21 cellular contexts compared by ENCODE assay signal in genomic region chr3:134037168-134037567, GRCh38. TPM values are rescaled to one million over a fixed set of nuclear protein-coding genes. Genes with fewer than 3 reads are reported as not detected.
"Had no signal": no experiment of that assay in that cellular context is flagged by ENCODE, and none has a peak within 500 bp of the region (broad histone marks: within the 10 kb centered on the region; RNA-seq: fewer than 3 reads in every experiment).

No MANE protein-coding gene starts in this region.

- H2AFZ ChIP-seq: neural progenitor cell, parathyroid adenoma had no signal

- H3K4me3 ChIP-seq: cardiac muscle cell, heart right ventricle, lung, neural progenitor cell, smooth muscle cell, suprapubic skin, tibial artery had no signal

- H3K4me1 ChIP-seq: neural progenitor cell, parathyroid adenoma, suprapubic skin, tibial artery had no signal

- H3K9me3 ChIP-seq: suprapubic skin, tibial artery had no signal

- H3K27me3 ChIP-seq: brain microvascular endothelial cell, cardiac muscle cell, heart right ventricle, suprapubic skin, tibial artery had no signal

- DNase-seq: brain microvascular endothelial cell; cerebellar nuclear complex; effector CD4-positive, alpha-beta T cell; endodermal cell; erythroblast; heart right ventricle; islet precursor cell; left ventricle myocardium superior; mesenchymal stem cell; natural killer cell; occipital lobe; stimulated activated CD4-positive, alpha-beta T cell treated with anti-CD3 and anti-CD28 coated beads, Interleukin-2, amount 100 ng/mL, for 48 hours; stimulated activated naive CD4-positive, alpha-beta T cell treated with Interleukin-2 at 50 U/mL for 16 hours; tibial artery had no signal

- H3K9ac ChIP-seq: neural progenitor cell, parathyroid adenoma had no signal

- H3K4me2 ChIP-seq: neural progenitor cell, smooth muscle cell had no signal

- H3K36me3 ChIP-seq: brain microvascular endothelial cell, cardiac muscle cell, heart right ventricle, neural progenitor cell, suprapubic skin, tibial artery had no signal

- H3K79me2 ChIP-seq: parathyroid adenoma had no signal

- H3K27ac ChIP-seq: brain microvascular endothelial cell, cardiac muscle cell, heart right ventricle, neural progenitor cell, parathyroid adenoma, suprapubic skin, tibial artery had no signal

RNA-seq across cellular contexts. Expression of gene SLCO2A1, which starts 7.4 kb away (rescaled TPM):
- total RNA-seq: myocyte, natural killer cell had no signal
